ENCODE assay signal across 12 cellular contexts in genomic region chr7:366171-366916, GRCh38.
DNase-seq lines count a peak whose midpoint lies in the region; ATAC-seq, FAIRE-seq and TF ChIP-seq lines count a peak whose summit lies in the region.
"Had no signal": no experiment of that assay in that cellular context is flagged by ENCODE, and none has a peak within 500 bp of the region (broad histone marks: within the 10 kb centered on the region; RNA-seq: fewer than 3 reads in every experiment).

No MANE protein-coding gene starts in this region.

- intact Hi-C loops in Caco-2 (cut with micrococcal nuclease; ENCODE audit: unreplicated experiment) = no loop called here

- H3K27me3 ChIP-seq in Caco-2 (replicated peaks; ENCODE audit: control insufficient read depth, insufficient read depth, low read length) (no peaks in the 10 kb centered on the region), bronchial epithelial cell (ENCODE audit: control insufficient read depth, insufficient read depth, low read length) (no peaks in the 10 kb centered on the region)

- H3K4me1 Mint-ChIP-seq in Caco-2 (ENCODE audit: low read depth, unreplicated experiment) (peaks cover 30% of the 10 kb centered on the region), nephron (peaks cover 31% of the 10 kb centered on the region)

- H3K9me3 Mint-ChIP-seq in Caco-2 (ENCODE audit: unreplicated experiment) (no peaks in the 10 kb centered on the region), nephron (peaks cover 3% of the 10 kb centered on the region)

- H3K36me3 Mint-ChIP-seq in Caco-2 (ENCODE audit: insufficient read depth, unreplicated experiment) = no peaks in the 10 kb centered on the region
- H3K36me3 Mint-ChIP-seq in nephron (ENCODE audit: low read depth) = no peaks in the 10 kb centered on the region

- ATAC-seq in GM21423 (IDR thresholded peaks at IDR 0.05; ENCODE audit: unreplicated experiment) (no peak), GM19035 (IDR thresholded peaks at IDR 0.05; ENCODE audit: unreplicated experiment) (no peak)
- ATAC-seq: stimulated activated memory B cell treated with anti-CD40 and anti-IgM and Interleukin-4, amounts not matched to agents 10 μg/mL and 1 μg/mL and 100 μg/mL, for 72 hours had no signal

- CTCF ChIA-PET in Caco-2 (lab: Charles Lee) = interaction anchor here (0.6 kb wide), 1 partner anchor 24 kb away, joined by 4 read pairs; no protein-coding TSS in a partner anchor

- H3K4me3 ChIP-seq in Caco-2 (ENCODE audit: low read depth, low read length) (no peak overlapping the region), bronchial epithelial cell (ENCODE audit: low read depth, low read length) (no peak overlapping the region)

- no peaks in the 10 kb centered on the region for H3K9me3 ChIP-seq in Caco-2

- BruUV-seq in Caco-2 (replicated peaks; lab: Mats Ljungman, UMichigan) = no TSS peak

- no peak for TF ChIP-seq CTCF in Caco-2 (IDR thresholded peaks at IDR 0.05; ENCODE audit: insufficient read depth in 1 of 2, low read depth in 1 of 2, low read length in 1 of 2, severe bottlenecking in 1 of 2, unreplicated experiment in 1 of 2)
- no peak for TF ChIP-seq CTCF in bronchial epithelial cell (IDR thresholded peaks at IDR 0.05; ENCODE audit: insufficient read depth, low read length, severe bottlenecking)
- no peak for TF ChIP-seq CTCF in nephron (IDR thresholded peaks at IDR 0.05; ENCODE audit: unreplicated experiment in 3 of 3)

- no peak for DNase-seq in Caco-2
- DNase-seq in MV-4-11 (lab: John Stamatoyannopoulos, UW) = peak; percentile 53
- DNase-seq in bronchial epithelial cell (ENCODE audit: low read depth) = peak; percentile 39
- DNase-seq in RPMI8226 = no peak
- no peak for DNase-seq in NCI-H524 treated with DMSO at 0.1 percent for 48 hours (lab: John Stamatoyannopoulos, UW)
- DNase-seq: activated CD4-positive, alpha-beta T cell treated with anti-CD3 and anti-CD28 coated beads, Interleukin-2, amount 50 U/mL, for 1 hour; islet precursor cell; NCI-H526 treated with DMSO at 0.1 percent for 48 hours had no signal

- no peak overlapping the region for H3K4me3 Mint-ChIP-seq in Caco-2 (ENCODE audit: unreplicated experiment)
- H3K4me3 Mint-ChIP-seq in nephron = peak overlapping the region; percentile 22 to 51 (median 24)
- H3K4me3 Mint-ChIP-seq: stimulated activated memory B cell treated with anti-CD40 and anti-IgM and Interleukin-4, amounts not matched to agents 10 μg/mL and 1 μg/mL and 100 μg/mL, for 72 hours had no signal

- H3K27me3 Mint-ChIP-seq in Caco-2 (ENCODE audit: insufficient read depth, unreplicated experiment) (no peaks in the 10 kb centered on the region), nephron (ENCODE audit: low read depth) (peaks cover 54% of the 10 kb centered on the region)

- H3K36me3 ChIP-seq in Caco-2 (ENCODE audit: control insufficient read depth, insufficient read depth, low read length) = no peaks in the 10 kb centered on the region
- no peaks in the 10 kb centered on the region for H3K36me3 ChIP-seq in bronchial epithelial cell (ENCODE audit: control insufficient read depth, insufficient read depth, low read length)

- H3K27ac Mint-ChIP-seq in Caco-2 (ENCODE audit: unreplicated experiment) = peak overlapping the region; percentile 19
- peak overlapping the region; percentile 24 to 78 (median 44) for H3K27ac Mint-ChIP-seq in nephron
- H3K27ac Mint-ChIP-seq: stimulated activated memory B cell treated with anti-CD40 and anti-IgM and Interleukin-4, amounts not matched to agents 10 μg/mL and 1 μg/mL and 100 μg/mL, for 72 hours had no signal

- POLR2A ChIA-PET in Caco-2 (lab: Charles Lee) = interaction anchor here (0.6 kb wide), 1 partner anchor 137 kb away, joined by 3 read pairs; no protein-coding TSS in a partner anchor

- peaks cover 42% of the 10 kb centered on the region for H3K4me1 ChIP-seq in Caco-2

- no peak for FAIRE-seq in bronchial epithelial cell (lab: Jason Lieb, UNC)

Comparison
In these comparisons a context has a peak if more than half of its experiments do, and no peak if none do; other contexts are left out.
1. DNase-seq: peak in MV-4-11 (single experiment) and bronchial epithelial cell (single experiment); none in Caco-2 (0 of 2), RPMI8226 (single experiment) and NCI-H524 treated with DMSO at 0.1 percent for 48 hours (single experiment).